Comparison of ENCODE assay signal across 5 cellular contexts in genomic region chr3:120126016-120126415, GRCh38.
"Had no signal": no experiment of that assay in that cellular context is flagged by ENCODE, and none has a peak within 500 bp of the region (broad histone marks: within the 10 kb centered on the region; RNA-seq: fewer than 3 reads in every experiment).

No MANE protein-coding gene starts in this region.

- H3K4me3 Mint-ChIP-seq: H9 had no signal

- DNase-seq: GM23248, H9, HCEC 1CT, IMR-90 had no signal

- H2AFZ ChIP-seq: GM23248 had no signal

- ATAC-seq: K562 had no signal

- H3K9me3 Mint-ChIP-seq: H9 had no signal

- H3K27ac Mint-ChIP-seq: H9 had no signal

- H3K9ac ChIP-seq: GM23248 had no signal

- H3K4me3 ChIP-seq: GM23248, K562 had no signal

- H3K27ac ChIP-seq: GM23248 had no signal
